18 cellular contexts compared by ENCODE assay signal in genomic region chr7:118324790-118325449, GRCh38.
A peak's percentile ranks its signal among the peaks of the same experiment; 100 is the strongest.
DNase-seq lines count a peak whose midpoint lies in the region; ATAC-seq, FAIRE-seq and TF ChIP-seq lines count a peak whose summit lies in the region.
"Had no signal": no experiment of that assay in that cellular context is flagged by ENCODE, and none has a peak within 500 bp of the region (broad histone marks: within the 10 kb centered on the region; RNA-seq: fewer than 3 reads in every experiment).

No MANE protein-coding gene starts in this region.

- H3K79me1 ChIP-seq in IMR-90 (ENCODE audit: low read depth in 1 of 2, low read length in 2 of 2) (no peaks in the 10 kb centered on the region), H1 (ENCODE audit: low read depth, low read length) (no peaks in the 10 kb centered on the region)

- H4K91ac ChIP-seq in IMR-90 (ENCODE audit: insufficient read depth, low read depth, low read length) (no peak overlapping the region), H1 (replicated peaks; ENCODE audit: insufficient read length, low read length) (no peak overlapping the region)

- no peaks in the 10 kb centered on the region for H3K9me1 ChIP-seq in IMR-90 (ENCODE audit: insufficient read depth, low read length)

- no peak overlapping the region for H3K4ac ChIP-seq in IMR-90 (ENCODE audit: low read depth, low read length)
- H3K4ac ChIP-seq in H1 (replicated peaks; ENCODE audit: insufficient read length, low read depth, low read length): no peak overlapping the region

- H4K5ac ChIP-seq in IMR-90 (ENCODE audit: low read depth, low read length) (no peak overlapping the region), H1 (ENCODE audit: insufficient read length, low read depth, low read length) (no peak overlapping the region)

- H2BK120ac ChIP-seq in IMR-90 (ENCODE audit: low read depth, low read length) (no peak overlapping the region), H1 (replicated peaks; ENCODE audit: low read depth, low read length) (no peak overlapping the region)

- intact Hi-C loops in IMR-90 (cut with micrococcal nuclease) (no loop called here), upper lobe of right lung (cut with DNase I) (no loop called here)

- H2BK5ac ChIP-seq in IMR-90 (ENCODE audit: low read depth, low read length, poor library complexity, severe bottlenecking) (no peak overlapping the region), H1 (ENCODE audit: low read depth, low read length) (no peak overlapping the region)

- H3K18ac ChIP-seq in IMR-90 (ENCODE audit: low read depth, low read length): no peak overlapping the region
- H3K18ac ChIP-seq in H1 (ENCODE audit: extremely low read depth, low read length): no peak overlapping the region

- TF ChIP-seq EP300 in H1 (IDR thresholded peaks at IDR 0.05; ENCODE audit: borderline replicate concordance in 1 of 2, low read depth in 2 of 2, low read length in 2 of 2) (no peak), suprapubic skin (IDR thresholded peaks at IDR 0.05) (no peak)

- TF ChIP-seq RAD21 in IMR-90 (IDR thresholded peaks at IDR 0.05; ENCODE audit: low read length) (no peak), H1 (IDR thresholded peaks at IDR 0.05 in 1 of 2, conservative IDR thresholded peaks at IDR 0.05 in 1 of 2; ENCODE audit: low read depth in 2 of 2, low read length in 2 of 2) (peak in 1 of 2 experiments; percentile 32; a peak in 2 of 4 replicates)

- H3K9ac ChIP-seq in IMR-90 (ENCODE audit: low read depth, low read length) (no peak overlapping the region), H1 (replicated peaks in 1 of 4; ENCODE audit: extremely low read depth in 1 of 4, low read depth in 3 of 4, low read length in 3 of 4) (no peak overlapping the region)

- H2BK20ac ChIP-seq in IMR-90 (ENCODE audit: low read depth, low read length): no peak overlapping the region
- 0 out of 2 replicates have a peak overlapping the region, but pooled peaks have one; percentile 11 for H2BK20ac ChIP-seq in H1 (ENCODE audit: low read length)

- H3K27me3 ChIP-seq in GM23338 (ENCODE audit: insufficient read depth) (no peaks in the 10 kb centered on the region), IMR-90 (ENCODE audit: control insufficient read depth, insufficient read depth, low read length) (no peaks in the 10 kb centered on the region), H1 (replicated peaks in 1 of 4; ENCODE audit: control insufficient read depth in 3 of 4, extremely low read depth in 1 of 4, insufficient read depth in 3 of 4, low read length in 3 of 4) (no peaks in the 10 kb centered on the region), upper lobe of right lung (no peaks in the 10 kb centered on the region), suprapubic skin (no peaks in the 10 kb centered on the region)

- no peak overlapping the region for H3K27ac Mint-ChIP-seq in GM23338
- H3K27ac Mint-ChIP-seq: T-helper 1 cell treated with Interleukin-12 subunit alpha and Interleukin-12 subunit beta and Interleukin-4 antibody, amounts not matched to agents 30 μg/mL and 1 μg/mL, for 36 hours had no signal

- H4K20me1 ChIP-seq in GM23338 (replicated peaks; ENCODE audit: insufficient read depth) (no peaks in the 10 kb centered on the region), IMR-90 (ENCODE audit: insufficient read depth, low read length) (no peaks in the 10 kb centered on the region), H1 (replicated peaks in 1 of 2; ENCODE audit: control insufficient read depth in 1 of 2, insufficient read depth in 2 of 2, low read length in 2 of 2) (no peaks in the 10 kb centered on the region)

- H3K9me3 ChIP-seq in IMR-90 (ENCODE audit: control insufficient read depth, insufficient read depth, low read length) (peaks cover 4% of the 10 kb centered on the region; the same call in 1 of the 2 replicates), H1 (ENCODE audit: insufficient read depth in 2 of 2, low read depth in 1 of 2, low read length in 1 of 2) (no peaks in the 10 kb centered on the region), upper lobe of right lung (no peaks in the 10 kb centered on the region), suprapubic skin (no peaks in the 10 kb centered on the region)

- no peaks in the 10 kb centered on the region for H3K9me3 Mint-ChIP-seq in GM23338
- H3K9me3 Mint-ChIP-seq: T-helper 1 cell treated with Interleukin-12 subunit alpha and Interleukin-12 subunit beta and Interleukin-4 antibody, amounts not matched to agents 30 μg/mL and 1 μg/mL, for 36 hours had no signal

- no peak overlapping the region for H2AFZ ChIP-seq in GM23338
- H2AFZ ChIP-seq in IMR-90 (replicated peaks; ENCODE audit: low read length, poor library complexity): no peak overlapping the region
- H2AFZ ChIP-seq in H1 (ENCODE audit: low read length): no peak overlapping the region

- no peaks in the 10 kb centered on the region for H3K23me2 ChIP-seq in H1 (ENCODE audit: low read depth, low read length)

- H2BK15ac ChIP-seq in IMR-90 (ENCODE audit: low read depth, low read length) (no peak overlapping the region), H1 (ENCODE audit: low read length) (no peak overlapping the region)

- H3K27ac ChIP-seq in GM23338 (ENCODE audit: low read depth): no peak overlapping the region
- H3K27ac ChIP-seq in IMR-90 (ENCODE audit: insufficient read depth, low read length): no peak overlapping the region
- H3K27ac ChIP-seq in H1 (ENCODE audit: low read depth, low read length): no peak overlapping the region
- H3K27ac ChIP-seq in upper lobe of right lung: no peak overlapping the region
- H3K27ac ChIP-seq in suprapubic skin: no peak overlapping the region

- no peak overlapping the region for H3K4me2 ChIP-seq in GM23338
- H3K4me2 ChIP-seq in IMR-90 (ENCODE audit: low read depth, low read length): no peak overlapping the region
- no peak overlapping the region for H3K4me2 ChIP-seq in H1 (ENCODE audit: insufficient read depth in 1 of 2, low read depth in 2 of 2, low read length in 2 of 2)

- H3K36me3 Mint-ChIP-seq in GM23338 (ENCODE audit: low read depth): no peaks in the 10 kb centered on the region

- H3K27me3 Mint-ChIP-seq in GM23338 (ENCODE audit: insufficient read depth, low read depth, poor library complexity): peaks cover 2% of the 10 kb centered on the region

- POLR2A ChIA-PET in IMR-90 (lab: Charles Lee; ENCODE audit: unreplicated experiment): no interaction called here
- POLR2A ChIA-PET in H1 (lab: Charles Lee; ENCODE audit: partially characterized antibody): no interaction called here

- in situ Hi-C loops in IMR-90 (cut with MboI; ENCODE audit: low sequenced_read_pairs): no loop called here

- dilution Hi-C loops in IMR-90 (cut with HindIII; ENCODE audit: low sequenced_read_pairs, unreplicated experiment): no loop called here

- no peaks in the 10 kb centered on the region for H3F3A ChIP-seq in GM23338 (replicated peaks; ENCODE audit: low read depth)

- DNase-seq in GM23338 (ENCODE audit: low spot score) (no peak), IMR-90 (no peak), H1 (ENCODE audit: low read depth in 1 of 2, low spot score in 2 of 2) (no peak), upper lobe of right lung (no peak), suprapubic skin (ENCODE audit: low spot score in 2 of 2) (no peak), GM10266 (ENCODE audit: extremely low spot score) (no peak), GF-D8 (lab: John Stamatoyannopoulos, UW) (no peak)
- DNase-seq: ACHN, AML-193, MM.1S, NCI-H1105, NCI-H1694 treated with DMSO at 0.1 percent for 48 hours, NCI-H526 treated with DMSO at 0.1 percent for 48 hours, OCI-M1 had no signal

- CTCF ChIA-PET in IMR-90 (lab: Yijun Ruan, JAX) (no interaction called here), H1 (lab: Charles Lee; ENCODE audit: partially characterized antibody) (no interaction called here)

- H3K56ac ChIP-seq in IMR-90 (ENCODE audit: extremely low read depth, insufficient read depth, low read length) (no peak overlapping the region), H1 (replicated peaks; ENCODE audit: insufficient read length, low read depth, low read length) (no peak overlapping the region)

- H3K9me2 ChIP-seq in GM23338 (ENCODE audit: insufficient read depth): no peaks in the 10 kb centered on the region

- ATAC-seq in GM23338 (peak; percentile 66), IMR-90 (ENCODE audit: low read depth) (no peak), upper lobe of right lung (peak; percentile 21)
- ATAC-seq: HepG2 had no signal

- WGBS in IMR-90 (ENCODE audit: extremely low coverage in 2 of 2, insufficient read length in 1 of 2), 2 experiments: no CpG with 5 or more reads among the region's 4 CpGs
- WGBS in H1 (ENCODE audit: extremely low coverage in 1 of 2, insufficient coverage in 1 of 2, insufficient read length in 1 of 2, insufficient replicate concordance in 2 of 2, low coverage in 1 of 2, low lambda C conversion rate in 2 of 2, missing lambda C conversion rate in 1 of 2), 2 experiments: 97% methylated on average over 3 of the region's 4 CpGs; no CpG with 5 or more reads in 1 of the 2 experiments
- WGBS in suprapubic skin: 84% methylated on average over 4 of the region's 4 CpGs

- H4K8ac ChIP-seq in IMR-90 (ENCODE audit: low read depth in 2 of 2, low read length in 2 of 2) (no peak overlapping the region), H1 (ENCODE audit: extremely low read depth, insufficient read depth, low read length) (no peak overlapping the region; the same call in 1 of the 2 replicates)

- no peaks in the 10 kb centered on the region for H3K79me2 ChIP-seq in GM23338 (replicated peaks; ENCODE audit: insufficient read depth)
- no peaks in the 10 kb centered on the region for H3K79me2 ChIP-seq in H1 (ENCODE audit: control insufficient read depth in 1 of 2, insufficient read depth in 2 of 2, low read length in 2 of 2)

- H3K4me1 ChIP-seq in GM23338 (ENCODE audit: insufficient read depth): peaks cover 6% of the 10 kb centered on the region
- no peaks in the 10 kb centered on the region for H3K4me1 ChIP-seq in IMR-90 (ENCODE audit: control insufficient read depth, insufficient read depth, low read length)
- H3K4me1 ChIP-seq in H1 (replicated peaks in 1 of 4; ENCODE audit: control insufficient read depth in 3 of 4, insufficient read depth in 4 of 4, low read length in 3 of 4): peaks cover 0 to 4% (median 2%) of the 10 kb centered on the region in 4 experiments; a peak in 5 of 7 replicates
- H3K4me1 ChIP-seq in upper lobe of right lung: no peaks in the 10 kb centered on the region
- no peaks in the 10 kb centered on the region for H3K4me1 ChIP-seq in suprapubic skin

- H3K23ac ChIP-seq in IMR-90 (ENCODE audit: low read depth, low read length) (no peak overlapping the region), H1 (ENCODE audit: insufficient read length) (no peak overlapping the region)

- H3K36me3 ChIP-seq in GM23338 (ENCODE audit: insufficient read depth) (no peaks in the 10 kb centered on the region), IMR-90 (ENCODE audit: control insufficient read depth, insufficient read depth, low read length) (no peaks in the 10 kb centered on the region), H1 (ENCODE audit: control insufficient read depth in 2 of 4, insufficient read depth in 4 of 4, low read length in 3 of 4) (no peaks in the 10 kb centered on the region), upper lobe of right lung (no peaks in the 10 kb centered on the region), suprapubic skin (no peaks in the 10 kb centered on the region)

- no peak overlapping the region for H3K4me3 Mint-ChIP-seq in GM23338
- H3K4me3 Mint-ChIP-seq: T-helper 1 cell treated with Interleukin-12 subunit alpha and Interleukin-12 subunit beta and Interleukin-4 antibody, amounts not matched to agents 30 μg/mL and 1 μg/mL, for 36 hours had no signal

- H3K4me1 Mint-ChIP-seq in GM23338: peaks cover 16% of the 10 kb centered on the region
- H3K4me1 Mint-ChIP-seq: CD14-positive monocyte had no signal

- TF ChIP-seq POLR2A in IMR-90 (IDR thresholded peaks at IDR 0.05; ENCODE audit: low read depth, low read length): no peak
- TF ChIP-seq POLR2A in H1 (IDR thresholded peaks at IDR 0.05; ENCODE audit: control extremely low read depth in 1 of 2, low read depth in 2 of 2, low read length in 2 of 2): no peak
- TF ChIP-seq POLR2A in suprapubic skin (IDR thresholded peaks at IDR 0.05): no peak

- peak overlapping the region; percentile 9 for H2AK9ac ChIP-seq in IMR-90 (replicated peaks; ENCODE audit: low read depth, low read length, poor library complexity)

- no peak overlapping the region for H2BK12ac ChIP-seq in H1 (ENCODE audit: low read depth, low read length)

- H3K14ac ChIP-seq in IMR-90 (replicated peaks; ENCODE audit: low read depth, low read length): no peak overlapping the region
- H3K14ac ChIP-seq in H1 (ENCODE audit: insufficient read length): no peak overlapping the region

- TF ChIP-seq CTCF in GM23338 (conservative IDR thresholded peaks at IDR 0.05; ENCODE audit: low read depth in 2 of 2): peak in 1 of 2 experiments; percentile 46; a peak in 2 of 4 replicates
- no peak for TF ChIP-seq CTCF in IMR-90 (conservative IDR thresholded peaks at IDR 0.05; ENCODE audit: low read depth, low read length)
- TF ChIP-seq CTCF in H1 (IDR thresholded peaks at IDR 0.05; ENCODE audit: control extremely low read depth in 1 of 3, insufficient read depth in 1 of 3, low read depth in 1 of 3, low read length in 3 of 3): peak in 1 of 3 experiments; percentile 10; a peak in 1 of 4 replicates
- no peak for TF ChIP-seq CTCF in upper lobe of right lung (IDR thresholded peaks at IDR 0.05)
- no peak for TF ChIP-seq CTCF in suprapubic skin (IDR thresholded peaks at IDR 0.05)
- no peak for TF ChIP-seq CTCF in GM10266 (IDR thresholded peaks at IDR 0.05; ENCODE audit: control insufficient read depth, insufficient read depth, low read depth, missing control alignments)

- no peak overlapping the region for H2AK5ac ChIP-seq in IMR-90 (ENCODE audit: low read depth, low read length)
- H2AK5ac ChIP-seq in H1 (ENCODE audit: low read depth, low read length): no peak overlapping the region

- no peak overlapping the region for H3K4me3 ChIP-seq in GM23338
- no peak overlapping the region for H3K4me3 ChIP-seq in IMR-90 (ENCODE audit: insufficient read depth, low read depth, low read length)
- no peak overlapping the region for H3K4me3 ChIP-seq in H1 (ENCODE audit: extremely low read depth in 1 of 4, insufficient read depth in 2 of 4, low read depth in 3 of 4, low read length in 4 of 4)
- H3K4me3 ChIP-seq in upper lobe of right lung: no peak overlapping the region
- no peak overlapping the region for H3K4me3 ChIP-seq in suprapubic skin

- FAIRE-seq in H1 (lab: Jason Lieb, UNC): no peak
- FAIRE-seq: H54, HepG2 had no signal

- BruUV-seq in IMR-90 (replicated peaks; lab: Mats Ljungman, UMichigan): no TSS peak
